ENCODE assay signal across 19 cellular contexts in genomic region chr4:143421609-143422008, GRCh38.
"Had no signal": no experiment of that assay in that cellular context is flagged by ENCODE, and none has a peak within 500 bp of the region (broad histone marks: within the 10 kb centered on the region; RNA-seq: fewer than 3 reads in every experiment).

No MANE protein-coding gene starts in this region.

- H3K9me3 ChIP-seq: esophagus squamous epithelium, heart right ventricle, pancreas, sigmoid colon, spleen, thyroid gland had no signal

- DNase-seq: activated CD4-positive, alpha-beta T cell treated with anti-CD3 and anti-CD28 coated beads, Interleukin-2, amount 10 ng/mL, durations not matched to agents 24 days and 14 days; activated CD8-positive, alpha-beta T cell treated with anti-CD3 and anti-CD28 coated beads for 36 hours; activated naive CD4-positive, alpha-beta T cell treated with anti-CD3 and anti-CD28 coated beads for 36 hours; activated naive CD8-positive, alpha-beta T cell treated with anti-CD3 and anti-CD28 coated beads, Interleukin-2, amount 50 U/mL, for 24 hours; activated T-cell treated with anti-CD3 and anti-CD28 coated beads, Interleukin-2, amount 50 U/mL, for 1 hour; aorta; cerebellar nuclear complex; effector memory CD4-positive, alpha-beta T cell; esophagus squamous epithelium; heart right ventricle; mesenchymal stem cell; naive thymus-derived CD8-positive, alpha-beta T cell; pancreas; sigmoid colon; spleen; stimulated activated CD4-positive, alpha-beta T cell treated with anti-CD3 and anti-CD28 coated beads, Interleukin-4, amount 100 ng/mL, for 4 hours; T1000; thyroid gland had no signal

- ATAC-seq: activated CD8-positive, alpha-beta T cell treated with anti-CD3 and anti-CD28 coated beads for 36 hours; activated naive CD8-positive, alpha-beta T cell treated with anti-CD3 and anti-CD28 coated beads, Interleukin-2, amount 50 U/mL, for 24 hours; heart right ventricle; naive thymus-derived CD8-positive, alpha-beta T cell; pancreas; stimulated activated memory B cell treated with anti-CD40 and anti-IgM and Interleukin-4, amounts not matched to agents 10 μg/mL and 1 μg/mL and 100 μg/mL, for 72 hours had no signal

- H3K27me3 ChIP-seq: esophagus squamous epithelium, heart right ventricle, pancreas, sigmoid colon, spleen, thyroid gland had no signal

- H3K27ac ChIP-seq: esophagus squamous epithelium, pancreas, sigmoid colon, spleen had no signal

- H3K36me3 ChIP-seq: thyroid gland had no signal

- H3K4me3 ChIP-seq: esophagus squamous epithelium, heart right ventricle, pancreas, sigmoid colon, spleen, thyroid gland had no signal
